ENCODE assay signal across 26 cellular contexts in the genomic region with DNA sequence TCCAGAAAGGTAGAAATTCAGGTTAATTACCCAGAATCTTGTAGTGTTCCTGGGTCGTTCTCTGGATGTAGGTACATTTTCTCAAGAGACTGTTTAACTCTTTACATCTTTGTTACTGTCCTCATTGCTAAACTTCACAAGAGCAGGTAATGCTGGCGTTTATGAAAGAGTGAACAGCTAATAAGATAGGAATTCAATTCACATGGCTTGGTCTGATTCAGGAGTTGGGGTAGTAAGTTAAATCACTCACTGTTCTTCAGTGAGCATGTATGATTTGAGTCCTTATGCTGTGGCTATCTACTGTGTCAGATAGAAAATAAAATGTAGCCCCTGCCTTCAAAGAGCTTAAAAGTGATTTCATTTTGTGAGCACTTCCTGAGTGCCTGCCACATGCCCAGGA.
DNase-seq lines count a peak whose midpoint lies in the region; ATAC-seq, FAIRE-seq and TF ChIP-seq lines count a peak whose summit lies in the region.
"Had no signal": no experiment of that assay in that cellular context is flagged by ENCODE, and none has a peak within 500 bp of the region (broad histone marks: within the 10 kb centered on the region; RNA-seq: fewer than 3 reads in every experiment).

No MANE protein-coding gene starts in this region.

- no peaks in the 10 kb centered on the region for H3K9me3 Mint-ChIP-seq in astrocyte (ENCODE audit: unreplicated experiment)
- H3K9me3 Mint-ChIP-seq: CD8-positive, alpha-beta T cell had no signal

- H3K36me3 Mint-ChIP-seq in astrocyte (ENCODE audit: low read depth, unreplicated experiment): peaks cover 2% of the 10 kb centered on the region
- H3K36me3 Mint-ChIP-seq: CD8-positive, alpha-beta T cell had no signal

- H4K20me1 ChIP-seq in astrocyte (ENCODE audit: insufficient read depth, low read length): no peaks in the 10 kb centered on the region

- H3K4me1 ChIP-seq in astrocyte (ENCODE audit: insufficient read depth, low read length): no peaks in the 10 kb centered on the region

- H3K27me3 Mint-ChIP-seq in astrocyte (ENCODE audit: low read depth, unreplicated experiment): peaks cover 36% of the 10 kb centered on the region

- H3K36me3 ChIP-seq in astrocyte (ENCODE audit: insufficient read depth, low read length): no peaks in the 10 kb centered on the region

- H3K4me3 Mint-ChIP-seq in astrocyte (ENCODE audit: unreplicated experiment): no peak overlapping the region
- H3K4me3 Mint-ChIP-seq: B cell; CD8-positive, alpha-beta T cell had no signal

- no peak overlapping the region for H3K4me2 ChIP-seq in astrocyte (ENCODE audit: low read length)

- no peak overlapping the region for H3K4me3 ChIP-seq in astrocyte (ENCODE audit: insufficient read depth, low read depth, low read length)
- H3K4me3 ChIP-seq: GM12878, SK-N-MC had no signal

- peaks cover 4% of the 10 kb centered on the region for H3K4me1 Mint-ChIP-seq in astrocyte (ENCODE audit: low read depth, unreplicated experiment)
- H3K4me1 Mint-ChIP-seq: B cell had no signal

- FAIRE-seq in astrocyte (lab: Jason Lieb, UNC): no peak
- FAIRE-seq: A204.1, GM12878, H54, HepG2 had no signal

- H3K9me3 ChIP-seq in astrocyte (ENCODE audit: insufficient read depth, low read depth, low read length): no peaks in the 10 kb centered on the region

- no peak overlapping the region for H3K9ac ChIP-seq in astrocyte (ENCODE audit: low read length)

- no peak for TF ChIP-seq CTCF in astrocyte (IDR thresholded peaks at IDR 0.05; ENCODE audit: insufficient read depth, low read depth, low read length)

- H3K27me3 ChIP-seq in astrocyte (ENCODE audit: insufficient read depth, low read length): peaks cover 3% of the 10 kb centered on the region

- H3K79me2 ChIP-seq in astrocyte (ENCODE audit: insufficient read depth, low read length): no peaks in the 10 kb centered on the region

- no peak for ATAC-seq in GM21515 (IDR thresholded peaks at IDR 0.05; ENCODE audit: unreplicated experiment)
- ATAC-seq in HG03457 (IDR thresholded peaks at IDR 0.05; ENCODE audit: unreplicated experiment): no peak
- ATAC-seq in GM19328 (IDR thresholded peaks at IDR 0.05; ENCODE audit: unreplicated experiment): no peak
- ATAC-seq: CD8-positive, alpha-beta T cell; GM12878; HepG2 had no signal

- DNase-seq in A172 (ENCODE audit: low spot score) (peak; percentile 6), NCI-H226 (peak; percentile 16), astrocyte (ENCODE audit: low read depth) (peak; percentile 25), glomerular visceral epithelial cell (ENCODE audit: extremely low spot score) (peak; percentile 14), AG20443 (ENCODE audit: low spot score) (no peak)
- DNase-seq: CD8-positive, alpha-beta T cell; DMS 273 treated with DMSO at 0.1 percent for 48 hours; DMS79; EL; GDM1; Karpas-422; NCI-H1105 treated with DMSO at 0.1 percent for 48 hours; NCI-H2029 treated with DMSO at 0.1 percent for 48 hours; NCI-H526 treated with DMSO at 0.1 percent for 48 hours; RPMI8226; SIG-M5 had no signal

- no peak overlapping the region for H3K27ac ChIP-seq in astrocyte (ENCODE audit: low read depth, low read length)
- H3K27ac ChIP-seq: C4-2B, SK-N-MC had no signal

- H2AFZ ChIP-seq in astrocyte (ENCODE audit: low read depth, low read length): no peak overlapping the region

- no peak overlapping the region for H3K27ac Mint-ChIP-seq in astrocyte (ENCODE audit: unreplicated experiment)
- H3K27ac Mint-ChIP-seq: B cell; CD8-positive, alpha-beta T cell had no signal
